8 cellular contexts compared by ENCODE assay signal in genomic region chr14:22929104-22929847, GRCh38.
A peak's percentile ranks its signal among the peaks of the same experiment; 100 is the strongest.
DNase-seq lines count a peak whose midpoint lies in the region; ATAC-seq lines count a peak whose summit lies in the region.

Gene PRMT5 (minus strand): TSS chr14:22929376. CDS start chr14:22929361, 15 bp downstream.

- peaks cover 32% of the 10 kb centered on the region for H3K36me3 ChIP-seq in SK-N-MC (ENCODE audit: insufficient read depth, low read length)

- H3K36me3 Mint-ChIP-seq in activated naive CD4-positive, alpha-beta T cell treated with anti-CD3 and anti-CD28 coated beads, Interleukin-2, amount 10 ng/mL, durations not matched to agents 7 days and 5 days: peaks cover 20% of the 10 kb centered on the region

- no peaks in the 10 kb centered on the region for H3K27me3 Mint-ChIP-seq in activated naive CD4-positive, alpha-beta T cell treated with anti-CD3 and anti-CD28 coated beads, Interleukin-2, amount 10 ng/mL, durations not matched to agents 7 days and 5 days

- H3K4me1 Mint-ChIP-seq in activated naive CD4-positive, alpha-beta T cell treated with anti-CD3 and anti-CD28 coated beads, Interleukin-2, amount 10 ng/mL, durations not matched to agents 7 days and 5 days: peaks cover 26% of the 10 kb centered on the region

- CTCF ChIA-PET in activated naive CD4-positive, alpha-beta T cell treated with anti-CD3 and anti-CD28 coated beads, Interleukin-2, amount 10 ng/mL, durations not matched to agents 7 days and 5 days (lab: Charles Lee): interaction anchor here (0.9 to 3.0 kb wide), 22 partner anchors 10 to 100 kb away, joined by 3 to 24 read pairs (median 5); partner anchors contain the start of genes AJUBA, HAUS4, RBM23 and REM2

- peak within 1 kb of the TSS; percentile 98 for H3K9ac ChIP-seq in SK-N-MC (ENCODE audit: insufficient read length)

- peak; percentile 92 for ATAC-seq in HG02588 (IDR thresholded peaks at IDR 0.05; ENCODE audit: unreplicated experiment)

- no peaks in the 10 kb centered on the region for H3K9me3 Mint-ChIP-seq in activated naive CD4-positive, alpha-beta T cell treated with anti-CD3 and anti-CD28 coated beads, Interleukin-2, amount 10 ng/mL, durations not matched to agents 7 days and 5 days

- H3K4me3 ChIP-seq in GM08714 (ENCODE audit: low read length) (peak within 1 kb of the TSS; percentile 86), SK-N-MC (peak within 1 kb of the TSS; percentile 98)

- H3K27ac ChIP-seq in SK-N-MC: peak within 1 kb of the TSS; percentile 92

- no peaks in the 10 kb centered on the region for H3K9me3 ChIP-seq in SK-N-MC (ENCODE audit: low read depth, low read length)

- no peak within 1 kb of the TSS for H3K4me3 Mint-ChIP-seq in activated naive CD4-positive, alpha-beta T cell treated with anti-CD3 and anti-CD28 coated beads, Interleukin-2, amount 10 ng/mL, durations not matched to agents 7 days and 5 days

- DNase-seq in NCI-H1048 (lab: John Stamatoyannopoulos, UW): peak; percentile 95
- DNase-seq in SK-N-MC (ENCODE audit: low read depth, low spot score): peak; percentile 100
- peak; percentile 99 for DNase-seq in activated naive CD4-positive, alpha-beta T cell treated with anti-CD3 and anti-CD28 coated beads, Interleukin-2, amount 10 ng/mL, durations not matched to agents 7 days and 5 days
- peak; percentile 92 for DNase-seq in germinal center (ENCODE audit: low spot score)
- DNase-seq in non-pigmented ciliary epithelial cell (ENCODE audit: low read depth): peak; percentile 99
- DNase-seq in superior temporal gyrus (ENCODE audit: extremely low spot score): peak; percentile 100

- H3K27ac Mint-ChIP-seq in activated naive CD4-positive, alpha-beta T cell treated with anti-CD3 and anti-CD28 coated beads, Interleukin-2, amount 10 ng/mL, durations not matched to agents 7 days and 5 days: no peak within 1 kb of the TSS

Comparison
In these comparisons a context has a peak if more than half of its experiments do, and no peak if none do; other contexts are left out.
1. Peak in every context shown above with its lines: DNase-seq, ATAC-seq, H3K4me3 ChIP-seq and H3K27ac ChIP-seq.